In the genomic region with DNA sequence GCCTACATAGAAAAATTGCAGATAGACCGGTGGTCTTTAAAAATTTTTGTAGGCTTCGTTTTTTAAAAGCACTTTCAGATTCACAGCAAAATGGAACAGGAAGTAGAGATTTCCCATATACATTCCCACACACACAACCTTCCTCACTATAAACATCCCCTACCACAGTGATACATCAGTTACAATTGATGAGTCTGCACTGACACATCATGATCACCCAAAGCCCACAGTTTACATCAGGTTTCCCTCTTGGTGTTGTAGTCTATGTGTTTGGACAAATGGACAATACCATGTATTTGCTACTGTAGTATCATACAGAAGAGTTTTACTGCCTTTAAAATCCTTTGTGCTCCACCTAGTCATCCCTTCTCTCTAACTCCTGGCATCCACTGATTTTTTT, we compare ENCODE assay signal across 25 cellular contexts.
DNase-seq lines count a peak whose midpoint lies in the region; ATAC-seq, FAIRE-seq and TF ChIP-seq lines count a peak whose summit lies in the region.
"Had no signal": no experiment of that assay in that cellular context is flagged by ENCODE, and none has a peak within 500 bp of the region (broad histone marks: within the 10 kb centered on the region; RNA-seq: fewer than 3 reads in every experiment).

No MANE protein-coding gene starts in this region.

- no peak overlapping the region for H3K4me3 Mint-ChIP-seq in stimulated activated memory B cell treated with anti-CD40 and anti-IgM and Interleukin-4, amounts not matched to agents 10 μg/mL and 1 μg/mL and 100 μg/mL, for 72 hours
- H3K4me3 Mint-ChIP-seq: CD14-positive monocyte; CD8-positive, alpha-beta memory T cell; GM23338; T-helper 17 cell had no signal

- CTCF ChIA-PET in H1 (lab: Charles Lee; ENCODE audit: partially characterized antibody) = interaction anchor here (0.6 to 1.0 kb wide), 2 partner anchors 16 to 19 kb away, joined by 3 read pairs; no protein-coding TSS in a partner anchor

- 16 to 18% methylated on average over 2 of the region's 2 CpGs for WGBS in GM23248 (ENCODE audit: low coverage in 1 of 2, low lambda C conversion rate in 2 of 2, missing lambda C conversion rate in 2 of 2), 2 experiments
- 79% methylated on average over 2 of the region's 2 CpGs; no CpG with 5 or more reads in 1 of the 2 experiments for WGBS in H1 (ENCODE audit: extremely low coverage in 1 of 2, insufficient coverage in 1 of 2, insufficient read length in 1 of 2, insufficient replicate concordance in 2 of 2, low coverage in 1 of 2, low lambda C conversion rate in 2 of 2, missing lambda C conversion rate in 1 of 2), 2 experiments

- peaks cover 3% of the 10 kb centered on the region for H3K9me3 Mint-ChIP-seq in stimulated activated memory B cell treated with anti-CD40 and anti-IgM and Interleukin-4, amounts not matched to agents 10 μg/mL and 1 μg/mL and 100 μg/mL, for 72 hours
- H3K9me3 Mint-ChIP-seq: GM23338 had no signal

- no peak for TF ChIP-seq CTCF in H1 (IDR thresholded peaks at IDR 0.05; ENCODE audit: control extremely low read depth in 1 of 3, insufficient read depth in 1 of 3, low read depth in 1 of 3, low read length in 3 of 3)

- H3K79me1 ChIP-seq in H1 (ENCODE audit: low read depth, low read length) = no peaks in the 10 kb centered on the region

- H2BK20ac ChIP-seq in H1 (ENCODE audit: low read length) = no peak overlapping the region

- DNase-seq in GM23248 (peak; percentile 39), M059J (ENCODE audit: low read depth) (peak; percentile 65), H1 (ENCODE audit: low read depth in 1 of 2, low spot score in 2 of 2) (no peak), NCI-H1105 (lab: John Stamatoyannopoulos, UW) (no peak), GM12892 (ENCODE audit: insufficient read length) (no peak)
- DNase-seq: CD8-positive, alpha-beta memory T cell; DMS 273 treated with DMSO at 0.1 percent for 48 hours; DMS79; NCI-H1048; NCI-H1417 treated with DMSO at 0.1 percent for 48 hours; NCI-H1694 treated with DMSO at 0.1 percent for 48 hours; NCI-H2081; NCI-H2227 treated with DMSO at 0.1 percent for 48 hours; NCI-H526 treated with DMSO at 0.1 percent for 48 hours; Peyer's patch; SIG-M5; SK-N-SH; SW 1271; T-helper 17 cell had no signal

- H3K18ac ChIP-seq in H1 (ENCODE audit: extremely low read depth, low read length) = no peak overlapping the region

- H3K4me2 ChIP-seq in GM23248 (ENCODE audit: unreplicated experiment) = no peak overlapping the region
- H3K4me2 ChIP-seq in H1 (ENCODE audit: insufficient read depth in 1 of 2, low read depth in 2 of 2, low read length in 2 of 2) = no peak overlapping the region
- H3K4me2 ChIP-seq: GM23338, SK-N-SH had no signal

- H4K20me1 ChIP-seq in GM23248 (ENCODE audit: insufficient read depth) = no peaks in the 10 kb centered on the region
- no peaks in the 10 kb centered on the region for H4K20me1 ChIP-seq in H1 (replicated peaks in 1 of 2; ENCODE audit: control insufficient read depth in 1 of 2, insufficient read depth in 2 of 2, low read length in 2 of 2)

- H3K14ac ChIP-seq in H1 (ENCODE audit: insufficient read length) = no peak overlapping the region

- no peak overlapping the region for H3K4me3 ChIP-seq in GM23248
- no peak overlapping the region for H3K4me3 ChIP-seq in H1 (ENCODE audit: extremely low read depth in 1 of 4, insufficient read depth in 2 of 4, low read depth in 3 of 4, low read length in 4 of 4)
- H3K4me3 ChIP-seq: GM23338, HAP-1, Peyer's patch had no signal

- H3K36me3 ChIP-seq in GM23248 (ENCODE audit: low read depth) (no peaks in the 10 kb centered on the region), H1 (ENCODE audit: control insufficient read depth in 2 of 4, insufficient read depth in 4 of 4, low read length in 3 of 4) (no peaks in the 10 kb centered on the region)
- H3K36me3 ChIP-seq: HAP-1, Peyer's patch had no signal

- H3K9ac ChIP-seq in GM23248 (no peak overlapping the region), H1 (replicated peaks in 1 of 4; ENCODE audit: extremely low read depth in 1 of 4, low read depth in 3 of 4, low read length in 3 of 4) (no peak overlapping the region)
- H3K9ac ChIP-seq: SK-N-SH had no signal

- no peaks in the 10 kb centered on the region for H3K4me1 Mint-ChIP-seq in stimulated activated memory B cell treated with anti-CD40 and anti-IgM and Interleukin-4, amounts not matched to agents 10 μg/mL and 1 μg/mL and 100 μg/mL, for 72 hours
- H3K4me1 Mint-ChIP-seq: CD14-positive monocyte; CD8-positive, alpha-beta memory T cell; T-helper 17 cell had no signal

- H3K23ac ChIP-seq in H1 (ENCODE audit: insufficient read length) = no peak overlapping the region

- H3K27me3 Mint-ChIP-seq in stimulated activated memory B cell treated with anti-CD40 and anti-IgM and Interleukin-4, amounts not matched to agents 10 μg/mL and 1 μg/mL and 100 μg/mL, for 72 hours = no peaks in the 10 kb centered on the region

- no peaks in the 10 kb centered on the region for H3K23me2 ChIP-seq in H1 (ENCODE audit: low read depth, low read length)

- no peak overlapping the region for H2BK15ac ChIP-seq in H1 (ENCODE audit: low read length)

- POLR2A ChIA-PET in H1 (lab: Charles Lee; ENCODE audit: partially characterized antibody) = no interaction called here

- H3K9me3 ChIP-seq in GM23248 (ENCODE audit: low read depth) = no peaks in the 10 kb centered on the region
- no peaks in the 10 kb centered on the region for H3K9me3 ChIP-seq in H1 (ENCODE audit: insufficient read depth in 2 of 2, low read depth in 1 of 2, low read length in 1 of 2)
- H3K9me3 ChIP-seq: HAP-1, Peyer's patch, SK-N-SH had no signal

- H3K27ac ChIP-seq in GM23248 (no peak overlapping the region), H1 (ENCODE audit: low read depth, low read length) (no peak overlapping the region)
- H3K27ac ChIP-seq: Peyer's patch had no signal

- H3K4ac ChIP-seq in H1 (replicated peaks; ENCODE audit: insufficient read length, low read depth, low read length) = no peak overlapping the region

- H2BK12ac ChIP-seq in H1 (ENCODE audit: low read depth, low read length) = no peak overlapping the region; the same call in 1 of the 2 replicates

- TF ChIP-seq EP300 in H1 (IDR thresholded peaks at IDR 0.05; ENCODE audit: borderline replicate concordance in 1 of 2, low read depth in 2 of 2, low read length in 2 of 2) = no peak

- TF ChIP-seq RAD21 in H1 (IDR thresholded peaks at IDR 0.05 in 1 of 2, conservative IDR thresholded peaks at IDR 0.05 in 1 of 2; ENCODE audit: low read depth in 2 of 2, low read length in 2 of 2) = no peak

- peaks cover 5% of the 10 kb centered on the region; the same call in 1 of the 2 replicates for H3F3A ChIP-seq in GM23248 (ENCODE audit: insufficient read depth)

- no peak overlapping the region for H4K8ac ChIP-seq in H1 (ENCODE audit: extremely low read depth, insufficient read depth, low read length)

- no peak overlapping the region for H4K5ac ChIP-seq in H1 (ENCODE audit: insufficient read length, low read depth, low read length)

- no peak for FAIRE-seq in H1 (lab: Jason Lieb, UNC)
- FAIRE-seq in GM12892 (lab: Jason Lieb, UNC) = no peak
- FAIRE-seq: GM19239 had no signal

- no peak overlapping the region for H3K56ac ChIP-seq in H1 (replicated peaks; ENCODE audit: insufficient read length, low read depth, low read length)

- no peak overlapping the region for H4K91ac ChIP-seq in H1 (replicated peaks; ENCODE audit: insufficient read length, low read length)

- H3K27ac Mint-ChIP-seq in stimulated activated memory B cell treated with anti-CD40 and anti-IgM and Interleukin-4, amounts not matched to agents 10 μg/mL and 1 μg/mL and 100 μg/mL, for 72 hours = no peak overlapping the region
- H3K27ac Mint-ChIP-seq: CD8-positive, alpha-beta memory T cell; GM23338; T-helper 17 cell had no signal

- H2AFZ ChIP-seq in GM23248 (no peak overlapping the region), H1 (ENCODE audit: low read length) (0 out of 2 replicates have a peak overlapping the region, but pooled peaks have one; percentile 72)
- H2AFZ ChIP-seq: GM23338 had no signal

- H3K4me1 ChIP-seq in GM23248 (ENCODE audit: insufficient read depth) (peaks cover 12% of the 10 kb centered on the region; the same call in 1 of the 2 replicates), H1 (replicated peaks in 1 of 4; ENCODE audit: control insufficient read depth in 3 of 4, insufficient read depth in 4 of 4, low read length in 3 of 4) (no peaks in the 10 kb centered on the region)
- H3K4me1 ChIP-seq: HAP-1, Peyer's patch had no signal

- no peak overlapping the region for H2AK5ac ChIP-seq in H1 (ENCODE audit: low read depth, low read length)

- in situ Hi-C loops in GM23248 (cut with MboI) = no loop called here

- H3K27me3 ChIP-seq in GM23248 (replicated peaks; ENCODE audit: insufficient read depth) (peaks cover 7% of the 10 kb centered on the region; the same call in 1 of the 2 replicates), H1 (replicated peaks in 1 of 4; ENCODE audit: control insufficient read depth in 3 of 4, extremely low read depth in 1 of 4, insufficient read depth in 3 of 4, low read length in 3 of 4) (no peaks in the 10 kb centered on the region)
- H3K27me3 ChIP-seq: Peyer's patch had no signal

- peak overlapping the region; percentile 28 for H2BK120ac ChIP-seq in H1 (replicated peaks; ENCODE audit: low read depth, low read length)

- no peak for ATAC-seq in HG03354 (IDR thresholded peaks at IDR 0.05; ENCODE audit: poor library complexity, severe bottlenecking, unreplicated experiment)
- ATAC-seq in stimulated activated memory B cell treated with anti-CD40 and anti-IgM and Interleukin-4, amounts not matched to agents 10 μg/mL and 1 μg/mL and 100 μg/mL, for 72 hours = no peak
- ATAC-seq: GM23338, T-helper 17 cell had no signal

- no peaks in the 10 kb centered on the region for H3K79me2 ChIP-seq in GM23248 (ENCODE audit: insufficient read depth)
- H3K79me2 ChIP-seq in H1 (ENCODE audit: control insufficient read depth in 1 of 2, insufficient read depth in 2 of 2, low read length in 2 of 2) = no peaks in the 10 kb centered on the region

- H2BK5ac ChIP-seq in H1 (ENCODE audit: low read depth, low read length) = no peak overlapping the region

- no peaks in the 10 kb centered on the region for H3K36me3 Mint-ChIP-seq in stimulated activated memory B cell treated with anti-CD40 and anti-IgM and Interleukin-4, amounts not matched to agents 10 μg/mL and 1 μg/mL and 100 μg/mL, for 72 hours
- H3K36me3 Mint-ChIP-seq: CD14-positive monocyte; CD8-positive, alpha-beta memory T cell had no signal

- H3K9me2 ChIP-seq in GM23248 (ENCODE audit: insufficient read depth) = no peaks in the 10 kb centered on the region
- H3K9me2 ChIP-seq: SK-N-SH had no signal

- TF ChIP-seq POLR2A in H1 (IDR thresholded peaks at IDR 0.05; ENCODE audit: control extremely low read depth in 1 of 2, low read depth in 2 of 2, low read length in 2 of 2) = no peak
- TF ChIP-seq POLR2A in GM12892 (IDR thresholded peaks at IDR 0.05; ENCODE audit: low read depth, low read length) = no peak

TF ChIP-seq in H1, 55 proteins besides CTCF, POLR2A, EP300 and RAD21:
- no peak for TF ChIP-seq KDM4A (IDR thresholded peaks at IDR 0.05; ENCODE audit: low read depth, low read length, severe bottlenecking)
- TF ChIP-seq BCL11A (IDR thresholded peaks at IDR 0.05; ENCODE audit: low read depth in 2 of 2, low read length in 2 of 2) = no peak

Comparison
In these comparisons a context has a peak if more than half of its experiments do, and no peak if none do; other contexts are left out.
1. DNase-seq: peak in GM23248 (single experiment) and M059J (single experiment); none in H1 (0 of 2), NCI-H1105 (single experiment) and GM12892 (single experiment).